ENCODE assay signal across 12 cellular contexts in the genomic region with DNA sequence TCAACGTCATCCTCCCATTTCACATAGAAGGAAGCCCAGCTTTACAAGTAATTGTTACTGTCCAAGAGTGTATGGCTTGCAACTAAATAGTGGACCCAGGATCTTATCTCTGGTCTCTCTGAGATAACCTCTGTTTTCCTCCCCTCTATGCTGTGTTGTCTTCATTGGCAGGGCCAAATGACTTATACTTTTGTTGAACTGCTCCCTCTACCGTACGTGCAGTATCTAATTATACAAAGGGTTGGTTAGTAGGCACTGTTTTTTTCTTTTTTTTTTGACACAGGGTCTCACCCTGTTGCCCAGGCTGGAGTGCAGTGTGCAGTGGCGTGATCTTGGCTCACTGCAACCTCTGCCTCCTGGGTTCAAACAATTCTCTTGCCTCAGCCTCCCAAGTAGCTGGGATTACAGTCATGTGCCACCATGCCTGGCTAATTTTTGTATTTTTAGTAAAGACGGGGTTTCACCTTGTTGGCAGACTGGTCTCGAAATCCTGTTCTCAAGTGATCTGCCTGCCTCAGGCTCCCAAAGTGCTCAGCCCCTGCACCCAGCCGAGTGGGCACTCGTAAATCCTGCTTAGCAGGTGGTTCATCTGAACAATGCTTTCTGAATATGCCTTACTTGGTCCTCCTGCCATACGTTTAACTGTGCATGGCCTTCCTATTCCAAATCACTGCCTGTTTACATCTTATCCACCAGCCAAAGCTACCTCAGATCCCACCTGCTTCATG.
"Had no signal": no experiment of that assay in that cellular context is flagged by ENCODE, and none has a peak within 500 bp of the region (broad histone marks: within the 10 kb centered on the region; RNA-seq: fewer than 3 reads in every experiment).

No MANE protein-coding gene starts in this region.

- DNase-seq: activated CD4-positive, alpha-beta T cell treated with anti-CD3 and anti-CD28 coated beads, Interleukin-2, amount 50 U/mL, for 4 hours; activated CD8-positive, alpha-beta memory T cell treated with anti-CD3 and anti-CD28 coated beads, Interleukin-2, amount 10 ng/mL, durations not matched to agents 7 days and 5 days; activated effector memory CD4-positive, alpha-beta T cell treated with Interleukin-2 at 50 U/mL for 16 hours; activated T-cell treated with anti-CD3 and anti-CD28 coated beads, Interleukin-2, amount 50 U/mL, for 24 hours; central memory CD4-positive, alpha-beta T cell; effector memory CD8-positive, alpha-beta T cell; left lung; psoas muscle; sigmoid colon; stimulated activated CD4-positive, alpha-beta T cell treated with anti-CD3 and anti-CD28 coated beads, Interleukin-2, amount 100 ng/mL, for 24 hours; stimulated activated naive B cell treated with anti-CD40 and anti-IgM and Interleukin-4, amounts not matched to agents 10 μg/mL and 1 μg/mL and 100 μg/mL, for 72 hours; transverse colon had no signal

- ATAC-seq: activated CD8-positive, alpha-beta memory T cell treated with anti-CD3 and anti-CD28 coated beads, Interleukin-2, amount 10 ng/mL, durations not matched to agents 7 days and 5 days; effector memory CD8-positive, alpha-beta T cell; left lung; psoas muscle; stimulated activated naive B cell treated with anti-CD40 and anti-IgM and Interleukin-4, amounts not matched to agents 10 μg/mL and 1 μg/mL and 100 μg/mL, for 72 hours had no signal
